In genomic region chr17:76753061-76753961, GRCh38 we compare ENCODE assay signal across 12 cellular contexts. TPM values are rescaled to one million over a fixed set of nuclear protein-coding genes. Genes with fewer than 3 reads are reported as not detected.
DNase-seq lines count a peak whose midpoint lies in the region; ATAC-seq and TF ChIP-seq lines count a peak whose summit lies in the region.
"Had no signal": no experiment of that assay in that cellular context is flagged by ENCODE, and none has a peak within 500 bp of the region (broad histone marks: within the 10 kb centered on the region; RNA-seq: fewer than 3 reads in every experiment).

No MANE protein-coding gene starts in this region.

- CTCF ChIA-PET in CD8-positive, alpha-beta memory T cell (lab: Charles Lee), result interaction anchor here (0.8 to 1.6 kb wide), 5 partner anchors 10 to 39 kb away, joined by 3 to 5 read pairs (median 4); no protein-coding TSS in a partner anchor
- CTCF ChIA-PET in naive thymus-derived CD4-positive, alpha-beta T cell (lab: Charles Lee), result interaction anchor here (0.6 kb wide), 1 partner anchor 16 kb away, joined by 5 read pairs; no protein-coding TSS in a partner anchor

- TF ChIP-seq CTCF in hepatocyte (IDR thresholded peaks at IDR 0.05; ENCODE audit: poor library complexity), result no peak

- peak overlapping the region; percentile 72 to 98 (median 96) for H3K27ac Mint-ChIP-seq in CD8-positive, alpha-beta memory T cell
- peak overlapping the region; percentile 99 for H3K27ac Mint-ChIP-seq in activated naive CD4-positive, alpha-beta T cell treated with anti-CD3 and anti-CD28 coated beads, Interleukin-2, amount 50 U/mL, for 72 hours
- peak overlapping the region; percentile 96 to 99 (median 99) for H3K27ac Mint-ChIP-seq in naive thymus-derived CD4-positive, alpha-beta T cell
- H3K27ac Mint-ChIP-seq: nephron had no signal

- peak overlapping the region; percentile 47 for H3K4me3 ChIP-seq in CD8-positive, alpha-beta memory T cell (ENCODE audit: low read length)
- H3K4me3 ChIP-seq in naive thymus-derived CD4-positive, alpha-beta T cell (ENCODE audit: low read length), result peak overlapping the region; percentile 55
- no peak overlapping the region for H3K4me3 ChIP-seq in hepatocyte

- peaks cover 4% of the 10 kb centered on the region for H3K36me3 ChIP-seq in CD8-positive, alpha-beta memory T cell (ENCODE audit: insufficient read depth, low read length)
- H3K36me3 ChIP-seq in naive thymus-derived CD4-positive, alpha-beta T cell (ENCODE audit: control insufficient read depth in 2 of 3, insufficient read depth in 3 of 3, low read length in 3 of 3), result peaks cover 3 to 7% (median 4%) of the 10 kb centered on the region in 3 experiments
- H3K36me3 ChIP-seq in hepatocyte (replicated peaks; ENCODE audit: insufficient read depth, low read depth), result peaks cover 3% of the 10 kb centered on the region

- ATAC-seq in activated naive CD4-positive, alpha-beta T cell treated with anti-CD3 and anti-CD28 coated beads, Interleukin-2, amount 50 U/mL, for 72 hours, result peak; percentile 94 to 96
- ATAC-seq in naive thymus-derived CD4-positive, alpha-beta T cell, result peak; percentile 93

- H3K27me3 Mint-ChIP-seq in CD8-positive, alpha-beta memory T cell, result no peaks in the 10 kb centered on the region
- H3K27me3 Mint-ChIP-seq in naive thymus-derived CD4-positive, alpha-beta T cell, result no peaks in the 10 kb centered on the region

- peaks cover 26 to 35% (median 28%) of the 10 kb centered on the region in 3 donors for H3K4me1 Mint-ChIP-seq in CD8-positive, alpha-beta memory T cell
- H3K4me1 Mint-ChIP-seq in naive thymus-derived CD4-positive, alpha-beta T cell, result peaks cover 19 to 30% (median 28%) of the 10 kb centered on the region in 7 donors
- H3K4me1 Mint-ChIP-seq: CD14-positive monocyte, nephron had no signal

- H3K4me3 Mint-ChIP-seq in CD8-positive, alpha-beta memory T cell, result peak overlapping the region; percentile 81 to 95 (median 89)
- H3K4me3 Mint-ChIP-seq in naive thymus-derived CD4-positive, alpha-beta T cell, result peak overlapping the region; percentile 84 to 91 (median 89)
- H3K4me3 Mint-ChIP-seq: CD14-positive monocyte, nephron had no signal

- intact Hi-C loops in naive thymus-derived CD4-positive, alpha-beta T cell (cut with micrococcal nuclease), result loop anchor here (1.0 to 2.0 kb wide), 4 partner anchors 15 to 27 kb away; partner anchors contain the start of genes JMJD6 (in 1 of the 2), METTL23 (in 1 of the 2), MFSD11 (in 1 of the 2) and SRSF2 (in 1 of the 2)

- H3K4me2 ChIP-seq in hepatocyte, result no peak overlapping the region

- DNase-seq in CD8-positive, alpha-beta memory T cell, result peak in 3 of 5 donors; percentile 60 to 87 (median 61)
- DNase-seq in OCI-M1 (lab: John Stamatoyannopoulos, UW) (peak; percentile 47), NCI-H1436 treated with DMSO at 0.1 percent for 48 hours (lab: John Stamatoyannopoulos, UW) (no peak), amniotic stem cell (lab: John Stamatoyannopoulos, UW) (no peak), hepatocyte (ENCODE audit: low spot score) (no peak), COR-L47 (lab: John Stamatoyannopoulos, UW) (no peak)
- peak; percentile 38 to 58 for DNase-seq in activated naive CD4-positive, alpha-beta T cell treated with anti-CD3 and anti-CD28 coated beads, Interleukin-2, amount 50 U/mL, for 72 hours (ENCODE audit: low spot score in 2 of 2)
- DNase-seq in naive thymus-derived CD4-positive, alpha-beta T cell, result peak in 8 of 9 donors; percentile 18 to 93 (median 86)
- DNase-seq: NCI-H1105; stimulated activated CD8-positive, alpha-beta memory T cell treated with anti-CD3 and anti-CD28 coated beads, Interleukin-4, amount 100 ng/mL, for 48 hours had no signal

- H3K27me3 ChIP-seq in CD8-positive, alpha-beta memory T cell (ENCODE audit: insufficient read depth, low read length, poor library complexity, severe bottlenecking), result no peaks in the 10 kb centered on the region
- no peaks in the 10 kb centered on the region for H3K27me3 ChIP-seq in naive thymus-derived CD4-positive, alpha-beta T cell (ENCODE audit: control insufficient read depth in 2 of 2, insufficient read depth in 2 of 2, low read length in 2 of 2)
- H3K27me3 ChIP-seq in hepatocyte, result no peaks in the 10 kb centered on the region

- peaks cover 27% of the 10 kb centered on the region for H3K4me1 ChIP-seq in CD8-positive, alpha-beta memory T cell (ENCODE audit: insufficient read depth, low read length)
- H3K4me1 ChIP-seq in naive thymus-derived CD4-positive, alpha-beta T cell (ENCODE audit: control insufficient read depth in 2 of 2, insufficient read depth in 2 of 2, low read length in 2 of 2), result peaks cover 14 to 20% of the 10 kb centered on the region in 2 donors
- H3K4me1 ChIP-seq in hepatocyte (ENCODE audit: insufficient read depth), result no peaks in the 10 kb centered on the region

- WGBS in hepatocyte (ENCODE audit: low lambda C conversion rate, missing lambda C conversion rate), result 92% methylated on average over 12 of the region's 12 CpGs

- H3K36me3 Mint-ChIP-seq in CD8-positive, alpha-beta memory T cell, result peaks cover 6 to 29% (median 7%) of the 10 kb centered on the region in 3 donors
- peaks cover 10 to 13% of the 10 kb centered on the region in 2 donors for H3K36me3 Mint-ChIP-seq in activated naive CD4-positive, alpha-beta T cell treated with anti-CD3 and anti-CD28 coated beads, Interleukin-2, amount 50 U/mL, for 72 hours
- H3K36me3 Mint-ChIP-seq in naive thymus-derived CD4-positive, alpha-beta T cell, result peaks cover 5 to 35% (median 10%) of the 10 kb centered on the region in 5 donors

- no peaks in the 10 kb centered on the region for H4K20me1 ChIP-seq in hepatocyte (ENCODE audit: insufficient read depth, poor library complexity, severe bottlenecking)

- no peaks in the 10 kb centered on the region for H3K9me2 ChIP-seq in hepatocyte (replicated peaks; ENCODE audit: insufficient read depth)

- H3K9me3 ChIP-seq in CD8-positive, alpha-beta memory T cell (ENCODE audit: low read length), result no peaks in the 10 kb centered on the region
- H3K9me3 ChIP-seq in naive thymus-derived CD4-positive, alpha-beta T cell (ENCODE audit: control insufficient read depth in 2 of 3, low read length in 3 of 3), result no peaks in the 10 kb centered on the region
- H3K9me3 ChIP-seq in hepatocyte (ENCODE audit: low read depth), result no peaks in the 10 kb centered on the region

- H3K27ac ChIP-seq in CD8-positive, alpha-beta memory T cell (ENCODE audit: low read depth, low read length), result peak overlapping the region; percentile 67
- peak overlapping the region; percentile 83 for H3K27ac ChIP-seq in naive thymus-derived CD4-positive, alpha-beta T cell (ENCODE audit: low read depth, low read length)
- H3K27ac ChIP-seq in hepatocyte, result no peak overlapping the region

- no peak overlapping the region for H2AFZ ChIP-seq in hepatocyte

- no peaks in the 10 kb centered on the region for H3K9me3 Mint-ChIP-seq in CD8-positive, alpha-beta memory T cell
- no peaks in the 10 kb centered on the region for H3K9me3 Mint-ChIP-seq in activated naive CD4-positive, alpha-beta T cell treated with anti-CD3 and anti-CD28 coated beads, Interleukin-2, amount 50 U/mL, for 72 hours
- H3K9me3 Mint-ChIP-seq in naive thymus-derived CD4-positive, alpha-beta T cell, result no peaks in the 10 kb centered on the region

- H3K79me2 ChIP-seq in hepatocyte, result no peaks in the 10 kb centered on the region

- POLR2A ChIA-PET in CD8-positive, alpha-beta memory T cell (lab: Charles Lee), result interaction anchor here (0.7 to 2.8 kb wide), 6 partner anchors 16 to 333 kb away, joined by 3 to 24 read pairs (median 4); partner anchors contain the start of genes JMJD6, METTL23, MFSD11 and SRSF2
- POLR2A ChIA-PET in naive thymus-derived CD4-positive, alpha-beta T cell (lab: Charles Lee), result interaction anchor here (0.6 to 2.5 kb wide), 11 partner anchors 9 to 975 kb away, joined by 3 to 64 read pairs (median 4); partner anchors contain the start of genes MFSD11 and SRSF2

RNA-seq across cellular contexts. Expression of gene MFSD11, which starts 15.4 kb away (rescaled TPM):
- total RNA-seq in CD8-positive, alpha-beta memory T cell, result 10 to 100 TPM; 22.3 to 22.9 TPM
- 28.4 TPM for polyA plus RNA-seq in CD8-positive, alpha-beta memory T cell
- 10 to 100 TPM; 23.2 to 24.1 TPM for total RNA-seq in activated naive CD4-positive, alpha-beta T cell treated with anti-CD3 and anti-CD28 coated beads, Interleukin-2, amount 50 U/mL, for 72 hours
- 10 to 100 TPM; 24.4 to 33.7 (median 32.0) TPM for total RNA-seq in naive thymus-derived CD4-positive, alpha-beta T cell
- 10 to 100 TPM; 17.3 to 25.4 TPM for polyA plus RNA-seq in naive thymus-derived CD4-positive, alpha-beta T cell
- total RNA-seq in hepatocyte, result 59.4 and 66.6 TPM in 2 replicates
- polyA plus RNA-seq in hepatocyte, result 35.4 and 43.5 TPM in 2 replicates

RNA-seq across cellular contexts. Expression of gene SRSF2, which starts 16.2 kb away (rescaled TPM):
- total RNA-seq in CD8-positive, alpha-beta memory T cell, result 100 to 1,000 TPM; 626 to 630 TPM
- polyA plus RNA-seq in CD8-positive, alpha-beta memory T cell, result 111 TPM
- 100 to 1,000 TPM; 242 to 351 TPM for total RNA-seq in activated naive CD4-positive, alpha-beta T cell treated with anti-CD3 and anti-CD28 coated beads, Interleukin-2, amount 50 U/mL, for 72 hours
- total RNA-seq in naive thymus-derived CD4-positive, alpha-beta T cell, result 100 to 1,000 TPM; 327 to 363 (median 351) TPM
- polyA plus RNA-seq in naive thymus-derived CD4-positive, alpha-beta T cell, result 100 to 1,000 TPM; 104 to 126 TPM
- 152 and 157 TPM in 2 replicates for total RNA-seq in hepatocyte
- 152 and 173 TPM in 2 replicates for polyA plus RNA-seq in hepatocyte

RNA-seq across cellular contexts. Expression of gene METTL23, which starts 26.7 kb away (rescaled TPM):
- 10 to 100 TPM; 43.6 to 44.6 TPM for total RNA-seq in CD8-positive, alpha-beta memory T cell
- polyA plus RNA-seq in CD8-positive, alpha-beta memory T cell, result 152 TPM
- total RNA-seq in activated naive CD4-positive, alpha-beta T cell treated with anti-CD3 and anti-CD28 coated beads, Interleukin-2, amount 50 U/mL, for 72 hours, result 10 to 100 TPM; 13.9 to 30.0 TPM
- total RNA-seq in naive thymus-derived CD4-positive, alpha-beta T cell, result 10 to 100 TPM; 39.6 to 74.0 (median 44.2) TPM
- polyA plus RNA-seq in naive thymus-derived CD4-positive, alpha-beta T cell, result 100 to 1,000 TPM; 147 to 152 TPM
- 36.6 and 36.8 TPM in 2 replicates for total RNA-seq in hepatocyte
- 48.0 and 56.5 TPM in 2 replicates for polyA plus RNA-seq in hepatocyte

RNA-seq across cellular contexts. Expression of gene JMJD6, which starts 26.9 kb away (rescaled TPM):
- total RNA-seq in CD8-positive, alpha-beta memory T cell, result 10 to 100 TPM; 62.7 to 66.8 TPM
- polyA plus RNA-seq in CD8-positive, alpha-beta memory T cell, result 37.1 TPM
- 10 to 100 TPM; 82.3 to 91.0 TPM for total RNA-seq in activated naive CD4-positive, alpha-beta T cell treated with anti-CD3 and anti-CD28 coated beads, Interleukin-2, amount 50 U/mL, for 72 hours
- total RNA-seq in naive thymus-derived CD4-positive, alpha-beta T cell, result 100 to 1,000 TPM in 2 of 5 experiments, 10 to 100 TPM in 3; 39.9 to 132 (median 58.3) TPM
- polyA plus RNA-seq in naive thymus-derived CD4-positive, alpha-beta T cell, result 10 to 100 TPM; 18.5 to 44.3 TPM
- total RNA-seq in hepatocyte, result 19.3 and 19.5 TPM in 2 replicates
- 34.5 and 44.8 TPM in 2 replicates for polyA plus RNA-seq in hepatocyte

RNA-seq across cellular contexts. Expression of gene MXRA7, which starts 42.5 kb away (rescaled TPM):
- total RNA-seq in CD8-positive, alpha-beta memory T cell, result 10 to 100 TPM; 27.1 to 29.1 TPM
- 30.6 TPM for polyA plus RNA-seq in CD8-positive, alpha-beta memory T cell
- total RNA-seq in activated naive CD4-positive, alpha-beta T cell treated with anti-CD3 and anti-CD28 coated beads, Interleukin-2, amount 50 U/mL, for 72 hours, result 1 to 10 TPM; 4.8 to 9.1 TPM
- 1 to 10 TPM; 2.1 to 7.5 (median 2.8) TPM for total RNA-seq in naive thymus-derived CD4-positive, alpha-beta T cell
- polyA plus RNA-seq in naive thymus-derived CD4-positive, alpha-beta T cell, result 1 to 10 TPM; 1.8 to 2.7 TPM
- total RNA-seq in hepatocyte, result 101 and 102 TPM in 2 replicates
- polyA plus RNA-seq in hepatocyte, result 117 and 138 TPM in 2 replicates

Comparison
In these comparisons a context has a peak if more than half of its experiments do, and no peak if none do; other contexts are left out.
1. DNase-seq: peak in CD8-positive, alpha-beta memory T cell (3 of 5), OCI-M1 (single experiment), activated naive CD4-positive, alpha-beta T cell treated with anti-CD3 and anti-CD28 coated beads, Interleukin-2, amount 50 U/mL, for 72 hours (2 of 2) and naive thymus-derived CD4-positive, alpha-beta T cell (8 of 9); none in NCI-H1436 treated with DMSO at 0.1 percent for 48 hours (single experiment), amniotic stem cell (single experiment), hepatocyte (single experiment) and COR-L47 (single experiment).
2. Peak in every context shown above with its lines, with median percentiles within 50 percentile points of each other: H3K27ac Mint-ChIP-seq.